ENCODE assay signal across 15 cellular contexts in genomic region chr13:48902421-48902820, GRCh38.
DNase-seq lines count a peak whose midpoint lies in the region; ATAC-seq and TF ChIP-seq lines count a peak whose summit lies in the region.
"Had no signal": no experiment of that assay in that cellular context is flagged by ENCODE, and none has a peak within 500 bp of the region (broad histone marks: within the 10 kb centered on the region; RNA-seq: fewer than 3 reads in every experiment).

No MANE protein-coding gene starts in this region.

- TF ChIP-seq CTCF in AG10803 (conservative IDR thresholded peaks at IDR 0.05; ENCODE audit: low read length) (no peak), HL-60 (IDR thresholded peaks at IDR 0.05; ENCODE audit: insufficient read depth, low read length) (no peak), mammary epithelial cell (conservative IDR thresholded peaks at IDR 0.05 in 1 of 2, IDR thresholded peaks at IDR 0.05 in 1 of 2; ENCODE audit: extremely low read depth in 1 of 2, insufficient read depth in 1 of 2, low read depth in 1 of 2, low read length in 2 of 2) (no peak), gastroesophageal sphincter (IDR thresholded peaks at IDR 0.05) (no peak)

- peak overlapping the region; percentile 1 for H3K4me2 ChIP-seq in mammary epithelial cell (ENCODE audit: insufficient read depth, low read depth, low read length)

- dilution Hi-C loops in mammary epithelial cell (cut with HindIII; ENCODE audit: low sequenced_read_pairs) = no loop called here

- H3K27me3 ChIP-seq in HL-60 (ENCODE audit: insufficient read depth, poor library complexity, severe bottlenecking) = no peaks in the 10 kb centered on the region
- no peaks in the 10 kb centered on the region for H3K27me3 ChIP-seq in mammary epithelial cell (ENCODE audit: insufficient read depth, low read length)
- peaks cover 4% of the 10 kb centered on the region for H3K27me3 ChIP-seq in gastroesophageal sphincter
- H3K27me3 ChIP-seq: BLaER1 treated with 17β-estradiol and CSF1 and Interleukin-3, amounts not matched to agents 10 nM and 100 nM; uterus had no signal

- DNase-seq in AG10803 (ENCODE audit: low read depth) (peak; percentile 10), HL-60 (ENCODE audit: low read depth in 1 of 2, low spot score in 1 of 2) (peak; percentile 54 to 84), mammary epithelial cell (peak; percentile 60), islet precursor cell (peak; percentile 86), retina (no peak), DMS114 treated with DMSO at 0.1 percent for 48 hours (lab: John Stamatoyannopoulos, UW; ENCODE audit: unreplicated experiment) (no peak)
- DNase-seq: activated CD4-positive, alpha-beta T cell treated with anti-CD3 and anti-CD28 coated beads for 48 hours; left ventricle myocardium superior; NCI-H146; NCI-H774; nucleus accumbens; uterus had no signal

- CTCF ChIA-PET in mammary epithelial cell (lab: Charles Lee; ENCODE audit: low non-redundant PET) = interaction anchor here (0.7 kb wide), 1 partner anchor 118 kb away, joined by 5 read pairs; no protein-coding TSS in a partner anchor

- H3K79me2 ChIP-seq in mammary epithelial cell (ENCODE audit: insufficient read depth, low read length) = no peaks in the 10 kb centered on the region

- BruUV-seq in mammary epithelial cell (replicated peaks; lab: Mats Ljungman, UMichigan) = no TSS peak

- ATAC-seq in GM21786 (IDR thresholded peaks at IDR 0.05; ENCODE audit: unreplicated experiment) (no peak), gastroesophageal sphincter (no peak)
- ATAC-seq: left ventricle myocardium superior had no signal

- no peaks in the 10 kb centered on the region for H3K36me3 ChIP-seq in mammary epithelial cell (ENCODE audit: insufficient read depth, low read length)
- H3K36me3 ChIP-seq in gastroesophageal sphincter = no peaks in the 10 kb centered on the region
- H3K36me3 ChIP-seq: BLaER1 treated with 17β-estradiol and CSF1 and Interleukin-3, amounts not matched to agents 10 nM and 100 nM; uterus had no signal

- H3K4me1 ChIP-seq in mammary epithelial cell (ENCODE audit: insufficient read depth, low read length) (no peaks in the 10 kb centered on the region), gastroesophageal sphincter (no peaks in the 10 kb centered on the region)
- H3K4me1 ChIP-seq: uterus had no signal

- no peak for TF ChIP-seq EP300 in gastroesophageal sphincter (IDR thresholded peaks at IDR 0.05)

- H3K4me3 ChIP-seq in AG10803 (ENCODE audit: low read length) (no peak overlapping the region), HL-60 (replicated peaks; ENCODE audit: insufficient read depth, low read length) (no peak overlapping the region), mammary epithelial cell (replicated peaks in 1 of 3; ENCODE audit: insufficient read depth in 1 of 3, low read depth in 2 of 3, low read length in 3 of 3) (no peak overlapping the region), gastroesophageal sphincter (no peak overlapping the region)
- H3K4me3 ChIP-seq: BLaER1 treated with 17β-estradiol and CSF1 and Interleukin-3, amounts not matched to agents 10 nM and 100 nM; uterus had no signal

- H3K9ac ChIP-seq in mammary epithelial cell (ENCODE audit: insufficient read depth, low read length) = no peak overlapping the region
- H3K9ac ChIP-seq: BLaER1 treated with 17β-estradiol and CSF1 and Interleukin-3, amounts not matched to agents 10 nM and 100 nM had no signal

- in situ Hi-C loops in mammary epithelial cell (cut with MboI; ENCODE audit: low sequenced_read_pairs in 2 of 2) = no loop called here

- 0% methylated on average over 1 of the region's 1 CpG for WGBS in mammary epithelial cell (ENCODE audit: low coverage, missing lambda C conversion rate)
- WGBS in gastroesophageal sphincter (ENCODE audit: low coverage in 1 of 2), 2 donors = 57 to 82% methylated on average over 1 of the region's 1 CpG

- TF ChIP-seq POLR2A in gastroesophageal sphincter (IDR thresholded peaks at IDR 0.05) = no peak

- H4K20me1 ChIP-seq in mammary epithelial cell (ENCODE audit: insufficient read depth, low read length) = no peaks in the 10 kb centered on the region
- H4K20me1 ChIP-seq: BLaER1 treated with 17β-estradiol and CSF1 and Interleukin-3, amounts not matched to agents 10 nM and 100 nM had no signal

- no peaks in the 10 kb centered on the region for H3K9me3 ChIP-seq in mammary epithelial cell (replicated peaks; ENCODE audit: insufficient read depth, low read length)
- no peaks in the 10 kb centered on the region for H3K9me3 ChIP-seq in gastroesophageal sphincter
- H3K9me3 ChIP-seq: BLaER1 treated with 17β-estradiol and CSF1 and Interleukin-3, amounts not matched to agents 10 nM and 100 nM; uterus had no signal

- no peak overlapping the region for H3K27ac ChIP-seq in HL-60 (replicated peaks)
- H3K27ac ChIP-seq in mammary epithelial cell (ENCODE audit: insufficient read depth, low read depth, low read length) = no peak overlapping the region
- H3K27ac ChIP-seq in gastroesophageal sphincter = no peak overlapping the region
- H3K27ac ChIP-seq: uterus had no signal

- intact Hi-C loops in mammary epithelial cell (cut with micrococcal nuclease) = no loop called here

- peak overlapping the region; percentile 46 for H2AFZ ChIP-seq in mammary epithelial cell (ENCODE audit: low read depth, low read length)

Comparison
In these comparisons a context has a peak if more than half of its experiments do, and no peak if none do; other contexts are left out.
1. DNase-seq: peak in AG10803 (single experiment), HL-60 (2 of 2), mammary epithelial cell (single experiment) and islet precursor cell (single experiment); none in retina (single experiment) and DMS114 treated with DMSO at 0.1 percent for 48 hours (single experiment).